17 cellular contexts compared by ENCODE assay signal in the genomic region with DNA sequence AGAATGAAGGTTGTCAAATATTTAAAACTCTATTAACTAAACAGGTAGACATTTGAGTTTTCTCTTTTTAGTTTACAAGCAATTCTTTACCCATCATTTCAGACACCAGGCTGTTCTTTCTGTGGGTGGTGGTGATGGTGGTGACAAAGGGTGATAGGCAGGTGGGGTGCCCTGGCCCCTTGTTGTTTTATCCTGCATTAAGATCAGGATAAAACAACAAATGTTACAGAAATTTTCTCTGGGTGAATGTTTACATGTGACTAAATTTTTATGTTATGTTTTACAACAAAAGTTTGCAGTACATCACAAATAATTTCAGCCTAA.
DNase-seq lines count a peak whose midpoint lies in the region; ATAC-seq and TF ChIP-seq lines count a peak whose summit lies in the region.
"Had no signal": no experiment of that assay in that cellular context is flagged by ENCODE, and none has a peak within 500 bp of the region (broad histone marks: within the 10 kb centered on the region; RNA-seq: fewer than 3 reads in every experiment).

No MANE protein-coding gene starts in this region.

- H3K4me1 ChIP-seq in right cardiac atrium (ENCODE audit: control insufficient read depth, insufficient read depth, low read length) = no peaks in the 10 kb centered on the region
- H3K4me1 ChIP-seq: BE2C, Caco-2 had no signal

- H3K4me1 Mint-ChIP-seq in CD14-positive monocyte = peaks cover 27% of the 10 kb centered on the region
- H3K4me1 Mint-ChIP-seq in central memory CD8-positive, alpha-beta T cell = peaks cover 43% of the 10 kb centered on the region
- H3K4me1 Mint-ChIP-seq in natural killer cell treated with Interleukin-12 subunit alpha and Interleukin-12 subunit beta and Interleukin-15 and Interleukin-18, amount 100 ng/mL, for 72 hours (ENCODE audit: low read depth in 2 of 2) = peaks cover 45 to 64% of the 10 kb centered on the region in 2 donors

- H3K4me3 ChIP-seq in right cardiac atrium (ENCODE audit: low read length) = no peak overlapping the region

- ATAC-seq in central memory CD8-positive, alpha-beta T cell (replicated peaks; ENCODE audit: extremely low read depth, poor library complexity, severe bottlenecking) = no peak
- ATAC-seq in natural killer cell treated with Interleukin-12 subunit alpha and Interleukin-12 subunit beta and Interleukin-15 and Interleukin-18, amount 100 ng/mL, for 72 hours = no peak
- no peak for ATAC-seq in right cardiac atrium
- ATAC-seq: HCT116, HepG2 had no signal

- no peaks in the 10 kb centered on the region for H3K27me3 ChIP-seq in right cardiac atrium (ENCODE audit: control insufficient read depth, insufficient read depth)
- H3K27me3 ChIP-seq: BE2C had no signal

- H3K9me3 ChIP-seq in right cardiac atrium (ENCODE audit: control insufficient read depth, low read length) = no peaks in the 10 kb centered on the region
- H3K9me3 ChIP-seq: BE2C, Caco-2 had no signal

- DNase-seq in CD14-positive monocyte (ENCODE audit: low spot score) (no peak), OCI-M1 (lab: John Stamatoyannopoulos, UW) (peak; percentile 25), mucosa of gallbladder (ENCODE audit: low spot score) (no peak), right cardiac atrium (no peak)
- DNase-seq in central memory CD8-positive, alpha-beta T cell (ENCODE audit: low spot score in 2 of 2) = no peak
- no peak for DNase-seq in natural killer cell treated with Interleukin-12 subunit alpha and Interleukin-12 subunit beta and Interleukin-15 and Interleukin-18, amount 100 ng/mL, for 72 hours (ENCODE audit: low spot score)
- DNase-seq in activated effector memory CD4-positive, alpha-beta T cell treated with Interleukin-2 at 50 U/mL for 16 hours = no peak
- DNase-seq: ACHN; BE2C; C1 segment of cervical spinal cord; Caco-2; CD4-positive, alpha-beta T cell; GOT3; H7; HFFc6 had no signal

- peak overlapping the region in 4 of 7 donors; percentile 57 to 94 (median 79) for H3K27ac Mint-ChIP-seq in CD14-positive monocyte
- peak overlapping the region; percentile 90 for H3K27ac Mint-ChIP-seq in central memory CD8-positive, alpha-beta T cell (ENCODE audit: low read depth)
- peak overlapping the region; percentile 91 to 93 for H3K27ac Mint-ChIP-seq in natural killer cell treated with Interleukin-12 subunit alpha and Interleukin-12 subunit beta and Interleukin-15 and Interleukin-18, amount 100 ng/mL, for 72 hours
- H3K27ac Mint-ChIP-seq: CD4-positive, alpha-beta T cell; HFFc6 had no signal

- no peak for TF ChIP-seq CTCF in CD14-positive monocyte (IDR thresholded peaks at IDR 0.05)

- H3K9me3 Mint-ChIP-seq in CD14-positive monocyte = peaks cover 0 to 2% (median 0%) of the 10 kb centered on the region in 7 donors
- peaks cover 2% of the 10 kb centered on the region for H3K9me3 Mint-ChIP-seq in central memory CD8-positive, alpha-beta T cell
- H3K9me3 Mint-ChIP-seq in natural killer cell treated with Interleukin-12 subunit alpha and Interleukin-12 subunit beta and Interleukin-15 and Interleukin-18, amount 100 ng/mL, for 72 hours = peaks cover 1% of the 10 kb centered on the region
- H3K9me3 Mint-ChIP-seq: CD4-positive, alpha-beta T cell; HFFc6 had no signal

- no peak overlapping the region for H3K4me3 Mint-ChIP-seq in CD14-positive monocyte
- no peak overlapping the region for H3K4me3 Mint-ChIP-seq in central memory CD8-positive, alpha-beta T cell
- H3K4me3 Mint-ChIP-seq in natural killer cell treated with Interleukin-12 subunit alpha and Interleukin-12 subunit beta and Interleukin-15 and Interleukin-18, amount 100 ng/mL, for 72 hours = peak overlapping the region; percentile 77
- H3K4me3 Mint-ChIP-seq: CD4-positive, alpha-beta T cell; HFFc6 had no signal

- peaks cover 2 to 3% of the 10 kb centered on the region in 2 donors for H3K36me3 Mint-ChIP-seq in CD14-positive monocyte
- peaks cover 2% of the 10 kb centered on the region for H3K36me3 Mint-ChIP-seq in central memory CD8-positive, alpha-beta T cell (ENCODE audit: insufficient read depth)
- H3K36me3 Mint-ChIP-seq in natural killer cell treated with Interleukin-12 subunit alpha and Interleukin-12 subunit beta and Interleukin-15 and Interleukin-18, amount 100 ng/mL, for 72 hours = peaks cover 8% of the 10 kb centered on the region

- H3K27ac ChIP-seq in right cardiac atrium (ENCODE audit: low read length) = no peak overlapping the region

- peaks cover 0 to 1% (median 0%) of the 10 kb centered on the region in 3 donors for H3K27me3 Mint-ChIP-seq in CD14-positive monocyte (ENCODE audit: low read depth in 3 of 3)
- H3K27me3 Mint-ChIP-seq in central memory CD8-positive, alpha-beta T cell = no peaks in the 10 kb centered on the region
- H3K27me3 Mint-ChIP-seq in natural killer cell treated with Interleukin-12 subunit alpha and Interleukin-12 subunit beta and Interleukin-15 and Interleukin-18, amount 100 ng/mL, for 72 hours = no peaks in the 10 kb centered on the region
- H3K27me3 Mint-ChIP-seq: CD4-positive, alpha-beta T cell had no signal

- intact Hi-C loops in CD14-positive monocyte (cut with micrococcal nuclease) (no loop called here), right cardiac atrium (cut with DNase I) (no loop called here)
